8 cellular contexts compared by ENCODE assay signal in genomic region chr9:6015278-6016157, GRCh38. TPM values are rescaled to one million over a fixed set of nuclear protein-coding genes. Genes with fewer than 3 reads are reported as not detected.
DNase-seq lines count a peak whose midpoint lies in the region; ATAC-seq and TF ChIP-seq lines count a peak whose summit lies in the region.

RANBP6 (minus strand) TSS chr9:6015624; CDS start chr9:6015607, 17 bp downstream.

- POLR2A ChIA-PET in activated CD4-positive, alpha-beta memory T cell treated with anti-CD3 and anti-CD28 coated beads, Interleukin-2, amount 10 ng/mL, durations not matched to agents 7 days and 5 days (lab: Charles Lee) = interaction anchor here (0.7 to 2.1 kb wide), 21 partner anchors 8 to 1275 kb away, joined by 3 to 27 read pairs (median 3); partner anchors contain the start of gene UHRF2

- H3K36me3 ChIP-seq in right lobe of liver = no peaks in the 10 kb centered on the region

- H3K9me3 ChIP-seq in right lobe of liver = no peaks in the 10 kb centered on the region

- peak within 1 kb of the TSS; percentile 95 for H3K27ac Mint-ChIP-seq in activated CD4-positive, alpha-beta memory T cell treated with anti-CD3 and anti-CD28 coated beads, Interleukin-2, amount 10 ng/mL, durations not matched to agents 7 days and 5 days

- TF ChIP-seq CTCF in C4-2B (conservative IDR thresholded peaks at IDR 0.05) (no peak), dorsolateral prefrontal cortex (IDR thresholded peaks at IDR 0.05 in 54 of 56, conservative IDR thresholded peaks at IDR 0.05 in 2 of 56; ENCODE audit: low read depth in 1 of 56, partially characterized antibody in 56 of 56) (peak in 23 of 56 donors; percentile 6 to 51 (median 23)), right lobe of liver (IDR thresholded peaks at IDR 0.05) (no peak)

- H3K9me3 Mint-ChIP-seq in activated CD4-positive, alpha-beta memory T cell treated with anti-CD3 and anti-CD28 coated beads, Interleukin-2, amount 10 ng/mL, durations not matched to agents 7 days and 5 days = peaks cover 4% of the 10 kb centered on the region

- CTCF ChIA-PET in activated CD4-positive, alpha-beta memory T cell treated with anti-CD3 and anti-CD28 coated beads, Interleukin-2, amount 10 ng/mL, durations not matched to agents 7 days and 5 days (lab: Charles Lee) = interaction anchor here (0.6 to 2.5 kb wide), 11 partner anchors 9 to 396 kb away, joined by 3 to 15 read pairs (median 4); partner anchors contain the start of gene ERMP1

- intact Hi-C loops in dorsolateral prefrontal cortex (cut with DNase I) = loop anchor here in 1 of 2 donors (5.0 kb wide), 2 partner anchors 37 to 128 kb away; no protein-coding TSS in a partner anchor
- intact Hi-C loops in right lobe of liver (cut with DNase I) = no loop called here

- no peaks in the 10 kb centered on the region for H3K27me3 Mint-ChIP-seq in activated CD4-positive, alpha-beta memory T cell treated with anti-CD3 and anti-CD28 coated beads, Interleukin-2, amount 10 ng/mL, durations not matched to agents 7 days and 5 days

- peak within 1 kb of the TSS; percentile 90 for H3K4me3 Mint-ChIP-seq in activated CD4-positive, alpha-beta memory T cell treated with anti-CD3 and anti-CD28 coated beads, Interleukin-2, amount 10 ng/mL, durations not matched to agents 7 days and 5 days

- H3K4me1 ChIP-seq in right lobe of liver = peaks cover 0 to 11% (median 4%) of the 10 kb centered on the region in 4 donors

- H3K4me1 Mint-ChIP-seq in activated CD4-positive, alpha-beta memory T cell treated with anti-CD3 and anti-CD28 coated beads, Interleukin-2, amount 10 ng/mL, durations not matched to agents 7 days and 5 days = peaks cover 54% of the 10 kb centered on the region

- peaks cover 41% of the 10 kb centered on the region for H3K36me3 Mint-ChIP-seq in activated CD4-positive, alpha-beta memory T cell treated with anti-CD3 and anti-CD28 coated beads, Interleukin-2, amount 10 ng/mL, durations not matched to agents 7 days and 5 days (ENCODE audit: low read depth)

- peak; percentile 36 for TF ChIP-seq POLR2A in right lobe of liver (IDR thresholded peaks at IDR 0.05)

- H3K27me3 ChIP-seq in dorsolateral prefrontal cortex = no peaks in the 10 kb centered on the region
- H3K27me3 ChIP-seq in right lobe of liver = no peaks in the 10 kb centered on the region

- peak within 1 kb of the TSS; percentile 70 for H3K27ac ChIP-seq in C4-2B
- H3K27ac ChIP-seq in dorsolateral prefrontal cortex = peak within 1 kb of the TSS; percentile 6 to 97 (median 86)
- peak within 1 kb of the TSS; percentile 38 to 65 (median 55) for H3K27ac ChIP-seq in right lobe of liver

- ATAC-seq in GM19372 (IDR thresholded peaks at IDR 0.05; ENCODE audit: low read depth, unreplicated experiment) = peak; percentile 98
- ATAC-seq in HG03521 (IDR thresholded peaks at IDR 0.05; ENCODE audit: unreplicated experiment) = peak; percentile 98
- ATAC-seq in right lobe of liver = peak; percentile 100

- 17% methylated on average over 26 of the region's 43 CpGs for WGBS in right lobe of liver (ENCODE audit: insufficient coverage, low coverage, low lambda C conversion rate, missing lambda C conversion rate)

- H3K4me3 ChIP-seq in dorsolateral prefrontal cortex (peak within 1 kb of the TSS; percentile 39 to 98 (median 84)), right lobe of liver (peak within 1 kb of the TSS; percentile 50 to 71 (median 60))

- DNase-seq in NCI-H82 (lab: John Stamatoyannopoulos, UW) (peak; percentile 87), dorsolateral prefrontal cortex (peak; percentile 88 to 96 (median 94)), right lobe of liver (peak; percentile 92 to 94 (median 92))
- DNase-seq in activated CD4-positive, alpha-beta memory T cell treated with anti-CD3 and anti-CD28 coated beads, Interleukin-2, amount 10 ng/mL, durations not matched to agents 7 days and 5 days = peak; percentile 94
- peak; percentile 86 to 88 for DNase-seq in stimulated activated CD4-positive, alpha-beta T cell treated with anti-CD3 and anti-CD28 coated beads, Interleukin-4, amount 100 ng/mL, for 4 hours

RNA-seq across cellular contexts. Expression of gene RANBP6, which starts in this region (rescaled TPM):
- total RNA-seq in activated CD4-positive, alpha-beta memory T cell treated with anti-CD3 and anti-CD28 coated beads, Interleukin-2, amount 10 ng/mL, durations not matched to agents 7 days and 5 days = 10 to 100 TPM; 22.0 to 23.3 TPM
- total RNA-seq in dorsolateral prefrontal cortex = 10 to 100 TPM; 17.7 to 48.0 (median 33.6) TPM
- total RNA-seq in right lobe of liver = 10 to 100 TPM in 2 of 6 experiments, 1 to 10 TPM in 4; 6.2 to 11.7 (median 8.4) TPM

Comparison
In these comparisons a context has a peak if more than half of its experiments do, and no peak if none do; other contexts are left out.
1. Peak in every context shown above with its lines: DNase-seq, ATAC-seq, H3K4me3 ChIP-seq and H3K27ac ChIP-seq.